ENCODE assay signal across 1 cellular context in the genomic region with DNA sequence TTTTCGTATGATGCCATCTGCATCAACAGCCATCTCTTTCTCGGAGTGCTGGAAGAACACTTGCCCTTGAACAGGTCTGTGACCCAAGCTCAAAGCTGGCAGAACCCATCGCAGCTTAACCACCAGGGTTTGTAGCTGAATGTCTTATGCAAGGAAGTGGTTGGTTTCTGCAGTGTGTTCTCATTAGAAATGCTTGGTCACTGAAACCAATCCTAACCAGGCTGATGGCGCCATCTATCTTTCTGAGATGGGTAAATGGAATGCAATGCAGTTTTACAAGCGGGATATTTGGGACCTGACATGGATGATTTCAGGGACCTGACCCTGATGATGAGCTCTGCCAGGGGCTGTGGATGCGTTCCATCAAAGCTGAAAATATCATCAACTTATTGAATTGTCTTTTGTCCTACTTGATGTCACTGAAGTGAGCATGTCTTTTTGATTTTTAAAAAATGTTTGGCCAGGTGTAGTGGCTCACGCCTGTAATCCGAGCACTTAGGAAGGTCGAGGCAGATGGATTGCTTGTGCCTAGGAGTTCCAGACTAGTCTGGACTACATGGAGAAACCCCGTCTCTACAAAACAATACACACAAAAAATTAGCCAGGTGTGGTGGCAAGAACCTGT.
TF ChIP-seq lines count a peak whose summit lies in the region.

No MANE protein-coding gene starts in this region.

TF ChIP-seq in SK-N-SH treated with all-trans-retinoic acid at 6 μM for 48 hours, 23 proteins besides CTCF, POLR2A, EP300 and RAD21 (continued from another document):
- TF ChIP-seq, protein P1, sequence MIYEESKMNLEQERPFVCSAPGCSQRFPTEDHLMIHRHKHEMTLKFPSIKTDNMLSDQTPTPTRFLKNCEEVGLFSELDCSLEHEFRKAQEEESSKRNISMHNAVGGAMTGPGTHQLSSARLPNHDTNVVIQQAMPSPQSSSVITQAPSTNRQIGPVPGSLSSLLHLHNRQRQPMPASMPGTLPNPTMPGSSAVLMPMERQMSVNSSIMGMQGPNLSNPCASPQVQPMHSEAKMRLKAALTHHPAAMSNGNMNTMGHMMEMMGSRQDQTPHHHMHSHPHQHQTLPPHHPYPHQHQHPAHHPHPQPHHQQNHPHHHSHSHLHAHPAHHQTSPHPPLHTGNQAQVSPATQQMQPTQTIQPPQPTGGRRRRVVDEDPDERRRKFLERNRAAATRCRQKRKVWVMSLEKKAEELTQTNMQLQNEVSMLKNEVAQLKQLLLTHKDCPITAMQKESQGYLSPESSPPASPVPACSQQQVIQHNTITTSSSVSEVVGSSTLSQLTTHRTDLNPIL (CRISPR knock-in tag; IDR thresholded peaks at IDR 0.05; ENCODE audit: low read depth): no peak
- TF ChIP-seq ESRRG (CRISPR knock-in tag; IDR thresholded peaks at IDR 0.05) (no peak), RARB (CRISPR knock-in tag; IDR thresholded peaks at IDR 0.05) (no peak), TCF4 (CRISPR knock-in tag; IDR thresholded peaks at IDR 0.05; ENCODE audit: borderline replicate concordance) (no peak), ZNF8 (CRISPR knock-in tag; IDR thresholded peaks at IDR 0.05) (no peak), TOX (CRISPR knock-in tag; IDR thresholded peaks at IDR 0.05; ENCODE audit: borderline replicate concordance) (no peak), ISL1 (CRISPR knock-in tag; IDR thresholded peaks at IDR 0.05) (no peak)
